Comparison of ENCODE assay signal across 8 cellular contexts in the genomic region with DNA sequence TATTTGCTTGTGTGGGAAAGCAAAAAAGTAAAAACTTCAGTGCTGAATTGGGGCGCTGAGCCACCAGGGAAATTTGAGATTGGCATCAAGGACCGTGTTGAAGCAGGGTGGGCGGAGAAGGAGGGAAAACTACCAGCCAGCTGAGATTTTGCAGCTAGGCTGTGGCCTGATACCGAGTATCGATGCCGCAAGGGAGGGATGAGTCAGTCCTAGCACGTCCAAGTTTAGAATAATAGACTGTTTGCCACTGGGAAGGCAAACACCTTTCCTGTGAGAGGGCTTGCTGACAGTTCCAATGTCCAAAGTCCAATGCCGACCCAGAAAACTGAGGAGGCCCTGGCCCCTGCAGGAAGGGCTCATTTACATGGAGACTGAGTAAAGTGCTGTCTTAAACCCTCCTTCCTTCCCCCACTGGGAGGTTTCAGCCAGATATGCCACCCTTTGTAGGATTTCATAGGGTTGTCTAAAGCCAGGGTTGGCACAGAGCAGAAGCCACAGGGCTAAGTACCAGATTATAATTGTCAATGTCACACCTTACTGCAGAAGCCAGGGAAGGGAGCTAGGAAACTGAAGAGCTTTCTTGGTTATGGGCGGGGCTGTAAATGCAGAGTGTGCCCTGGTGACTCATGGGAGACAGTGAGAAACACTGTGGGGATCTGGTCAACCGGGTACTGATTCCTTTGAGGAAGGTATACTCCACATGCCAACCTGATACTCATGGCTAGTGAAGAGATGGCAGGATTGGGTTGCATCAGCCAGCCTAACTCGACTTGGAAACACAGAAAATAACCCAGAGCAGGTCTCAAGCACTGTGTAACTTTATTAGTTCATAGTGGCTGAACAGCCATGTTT. TPM values are rescaled to one million over a fixed set of nuclear protein-coding genes. Genes with fewer than 3 reads are reported as not detected.
DNase-seq lines count a peak whose midpoint lies in the region; ATAC-seq, FAIRE-seq and TF ChIP-seq lines count a peak whose summit lies in the region.

No MANE protein-coding gene starts in this region.

- H3K27me3 ChIP-seq in neutrophil: no peaks in the 10 kb centered on the region

- no peak for TF ChIP-seq POLR2A in GM12892 (IDR thresholded peaks at IDR 0.05; ENCODE audit: low read depth, low read length)

- no peak for TF ChIP-seq CTCF in natural killer cell (IDR thresholded peaks at IDR 0.05)
- no peak for TF ChIP-seq CTCF in neutrophil (IDR thresholded peaks at IDR 0.05)

- H3K27ac ChIP-seq in neutrophil: peak overlapping the region; percentile 80

- H3K9me3 Mint-ChIP-seq in natural killer cell treated with Interleukin-12 subunit alpha and Interleukin-12 subunit beta and Interleukin-15 and Interleukin-18, amount 100 ng/mL, for 72 hours: no peaks in the 10 kb centered on the region
- H3K9me3 Mint-ChIP-seq in natural killer cell: no peaks in the 10 kb centered on the region

- DNase-seq in natural killer cell treated with Interleukin-12 subunit alpha and Interleukin-12 subunit beta and Interleukin-15 and Interleukin-18, amount 100 ng/mL, for 72 hours (ENCODE audit: low spot score): no peak
- no peak for DNase-seq in natural killer cell
- DNase-seq in RPMI8226: peak; percentile 20
- DNase-seq in fibroblast of gingiva (ENCODE audit: low read depth): peak; percentile 42
- DNase-seq in GM12892 (ENCODE audit: insufficient read length): no peak

- ATAC-seq in natural killer cell treated with Interleukin-12 subunit alpha and Interleukin-12 subunit beta and Interleukin-15 and Interleukin-18, amount 100 ng/mL, for 72 hours: peak; percentile 56 to 63
- no peak for ATAC-seq in natural killer cell
- ATAC-seq in GM21786 (IDR thresholded peaks at IDR 0.05; ENCODE audit: unreplicated experiment): no peak
- no peak for ATAC-seq in HG03521 (IDR thresholded peaks at IDR 0.05; ENCODE audit: unreplicated experiment)

- H3K27me3 Mint-ChIP-seq in natural killer cell treated with Interleukin-12 subunit alpha and Interleukin-12 subunit beta and Interleukin-15 and Interleukin-18, amount 100 ng/mL, for 72 hours: no peaks in the 10 kb centered on the region
- peaks cover 0 to 3% of the 10 kb centered on the region in 2 donors for H3K27me3 Mint-ChIP-seq in natural killer cell (ENCODE audit: low read depth in 2 of 2)

- H3K4me1 ChIP-seq in neutrophil (ENCODE audit: control insufficient read depth in 1 of 2, insufficient read depth in 1 of 2, low read depth in 1 of 2, low read length in 1 of 2): peaks cover 24 to 27% of the 10 kb centered on the region in 2 experiments

- peaks cover 0 to 4% of the 10 kb centered on the region in 2 donors for H3K4me1 Mint-ChIP-seq in natural killer cell treated with Interleukin-12 subunit alpha and Interleukin-12 subunit beta and Interleukin-15 and Interleukin-18, amount 100 ng/mL, for 72 hours (ENCODE audit: low read depth in 2 of 2)
- peaks cover 0 to 4% of the 10 kb centered on the region in 2 donors for H3K4me1 Mint-ChIP-seq in natural killer cell

- H3K9me3 ChIP-seq in neutrophil: no peaks in the 10 kb centered on the region

- H3K4me3 Mint-ChIP-seq in natural killer cell treated with Interleukin-12 subunit alpha and Interleukin-12 subunit beta and Interleukin-15 and Interleukin-18, amount 100 ng/mL, for 72 hours: no peak overlapping the region
- no peak overlapping the region for H3K4me3 Mint-ChIP-seq in natural killer cell

- peak overlapping the region in 1 of 2 donors; percentile 43 for H3K27ac Mint-ChIP-seq in natural killer cell treated with Interleukin-12 subunit alpha and Interleukin-12 subunit beta and Interleukin-15 and Interleukin-18, amount 100 ng/mL, for 72 hours
- H3K27ac Mint-ChIP-seq in natural killer cell: peak overlapping the region in 1 of 2 donors; percentile 12

- intact Hi-C loops in natural killer cell (cut with micrococcal nuclease): no loop called here

- no peak for FAIRE-seq in GM12892 (lab: Jason Lieb, UNC)

- no peaks in the 10 kb centered on the region for H3K36me3 Mint-ChIP-seq in natural killer cell treated with Interleukin-12 subunit alpha and Interleukin-12 subunit beta and Interleukin-15 and Interleukin-18, amount 100 ng/mL, for 72 hours
- no peaks in the 10 kb centered on the region for H3K36me3 Mint-ChIP-seq in natural killer cell

- H3K36me3 ChIP-seq in neutrophil: no peaks in the 10 kb centered on the region

- peak overlapping the region; percentile 5 to 13 for H3K4me3 ChIP-seq in neutrophil (ENCODE audit: low read depth in 1 of 2, low read length in 1 of 2)

RNA-seq across cellular contexts. Expression of gene PIK3CB, which starts 28.4 kb away (rescaled TPM):
- 10 to 100 TPM; 22.8 to 42.7 TPM for total RNA-seq in natural killer cell treated with Interleukin-12 subunit alpha and Interleukin-12 subunit beta and Interleukin-15 and Interleukin-18, amount 100 ng/mL, for 72 hours
- total RNA-seq in natural killer cell: 10 to 100 TPM; 13.2 to 20.2 (median 18.0) TPM
- polyA plus RNA-seq in GM12892 (2012; ENCODE audit: missing spikeins): 9.5 TPM

Comparison
In these comparisons a context has a peak if more than half of its experiments do, and no peak if none do; other contexts are left out.
1. ATAC-seq: peak in natural killer cell treated with Interleukin-12 subunit alpha and Interleukin-12 subunit beta and Interleukin-15 and Interleukin-18, amount 100 ng/mL, for 72 hours (2 of 2); none in natural killer cell (0 of 3), GM21786 (single experiment) and HG03521 (single experiment).
2. DNase-seq: peak in RPMI8226 (single experiment) and fibroblast of gingiva (single experiment); none in natural killer cell treated with Interleukin-12 subunit alpha and Interleukin-12 subunit beta and Interleukin-15 and Interleukin-18, amount 100 ng/mL, for 72 hours (single experiment), natural killer cell (single experiment) and GM12892 (single experiment).